Comparison of ENCODE assay signal across 9 cellular contexts in genomic region chr2:26299488-26300092, GRCh38. TPM values are rescaled to one million over a fixed set of nuclear protein-coding genes. Genes with fewer than 3 reads are reported as not detected.
A peak's percentile ranks its signal among the peaks of the same experiment; 100 is the strongest.
DNase-seq lines count a peak whose midpoint lies in the region; ATAC-seq and TF ChIP-seq lines count a peak whose summit lies in the region.
"Had no signal": no experiment of that assay in that cellular context is flagged by ENCODE, and none has a peak within 500 bp of the region (broad histone marks: within the 10 kb centered on the region; RNA-seq: fewer than 3 reads in every experiment).

No MANE protein-coding gene starts in this region.

- no peaks in the 10 kb centered on the region for H3K9me2 ChIP-seq in PC-9 (ENCODE audit: insufficient read depth)

- no peaks in the 10 kb centered on the region for H3K79me1 ChIP-seq in mesendoderm (ENCODE audit: low read length)

- no peak overlapping the region for H3K4ac ChIP-seq in mesendoderm (ENCODE audit: low read depth, low read length)

- H3K4me1 Mint-ChIP-seq in activated naive CD4-positive, alpha-beta T cell treated with anti-CD3 and anti-CD28 coated beads for 36 hours (ENCODE audit: low read depth), result no peaks in the 10 kb centered on the region
- peaks cover 4% of the 10 kb centered on the region for H3K4me1 Mint-ChIP-seq in endodermal cell

- H3K4me1 ChIP-seq in PC-9 (replicated peaks; ENCODE audit: insufficient read depth) (peaks cover 27% of the 10 kb centered on the region), endodermal cell (ENCODE audit: control insufficient read depth, insufficient read depth, low read length) (no peaks in the 10 kb centered on the region), mesendoderm (ENCODE audit: control insufficient read depth, low read depth, low read length) (peaks cover 3% of the 10 kb centered on the region), vagina (peaks cover 27% of the 10 kb centered on the region)

- TF ChIP-seq CTCF in PC-9 (conservative IDR thresholded peaks at IDR 0.05), result no peak
- no peak for TF ChIP-seq CTCF in endodermal cell (conservative IDR thresholded peaks at IDR 0.05)
- TF ChIP-seq CTCF in vagina (IDR thresholded peaks at IDR 0.05), result no peak

- H2BK5ac ChIP-seq in mesendoderm (ENCODE audit: low read length), result no peak overlapping the region

- H3K27me3 Mint-ChIP-seq in activated naive CD4-positive, alpha-beta T cell treated with anti-CD3 and anti-CD28 coated beads for 36 hours (ENCODE audit: low read depth), result no peaks in the 10 kb centered on the region
- peaks cover 8% of the 10 kb centered on the region for H3K27me3 Mint-ChIP-seq in endodermal cell (ENCODE audit: insufficient read depth)

- TF ChIP-seq POLR2A in vagina (IDR thresholded peaks at IDR 0.05), result no peak

- peak overlapping the region; percentile 72 for H2AFZ ChIP-seq in PC-9

- H3K27me3 ChIP-seq in PC-9 (ENCODE audit: insufficient read depth, low read depth) (no peaks in the 10 kb centered on the region), endodermal cell (ENCODE audit: control insufficient read depth, insufficient read depth, low read length, poor library complexity, severe bottlenecking) (peaks cover 69% of the 10 kb centered on the region), mesendoderm (ENCODE audit: insufficient read depth, low read length, poor library complexity) (no peaks in the 10 kb centered on the region), vagina (no peaks in the 10 kb centered on the region)

- H3K36me3 Mint-ChIP-seq in activated naive CD4-positive, alpha-beta T cell treated with anti-CD3 and anti-CD28 coated beads for 36 hours (ENCODE audit: low read depth), result no peaks in the 10 kb centered on the region
- no peaks in the 10 kb centered on the region for H3K36me3 Mint-ChIP-seq in endodermal cell (ENCODE audit: low read depth)

- no peak overlapping the region for H3K9ac ChIP-seq in endodermal cell (ENCODE audit: extremely low read depth, low read length, poor library complexity, severe bottlenecking)
- H3K9ac ChIP-seq in mesendoderm (ENCODE audit: low read length), result peak overlapping the region; percentile 73

- H3K79me2 ChIP-seq in PC-9 (ENCODE audit: low read depth), result no peaks in the 10 kb centered on the region
- H3K79me2 ChIP-seq in mesendoderm (ENCODE audit: control insufficient read depth, insufficient read depth, low read length), result no peaks in the 10 kb centered on the region

- H4K8ac ChIP-seq in mesendoderm (ENCODE audit: low read depth, low read length), result no peak overlapping the region

- H2BK15ac ChIP-seq in mesendoderm (replicated peaks; ENCODE audit: low read depth), result no peak overlapping the region

- intact Hi-C loops in activated naive CD4-positive, alpha-beta T cell treated with anti-CD3 and anti-CD28 coated beads for 36 hours (cut with micrococcal nuclease), result loop anchor here (1.0 to 2.0 kb wide), 2 partner anchors 47 to 54 kb away; partner anchors contain the start of genes ADGRF3 and SELENOI
- intact Hi-C loops in PC-9 (cut with micrococcal nuclease; ENCODE audit: unreplicated experiment), result loop anchor here (2.0 to 5.0 kb wide), 2 partner anchors 31 to 57 kb away; partner anchors contain the start of genes HADHA and HADHB
- intact Hi-C loops in vagina (cut with DNase I), result no loop called here

- H3K4me3 Mint-ChIP-seq in activated naive CD4-positive, alpha-beta T cell treated with anti-CD3 and anti-CD28 coated beads for 36 hours, result no peak overlapping the region
- H3K4me3 Mint-ChIP-seq in endodermal cell, result no peak overlapping the region

- H2AK5ac ChIP-seq in mesendoderm (ENCODE audit: low read length), result no peak overlapping the region

- H3K27ac Mint-ChIP-seq in activated naive CD4-positive, alpha-beta T cell treated with anti-CD3 and anti-CD28 coated beads for 36 hours, result no peak overlapping the region
- no peak overlapping the region for H3K27ac Mint-ChIP-seq in endodermal cell

- H3K18ac ChIP-seq in mesendoderm (ENCODE audit: low read length), result peak overlapping the region; percentile 35

- H3K4me3 ChIP-seq in PC-9, result peak overlapping the region; percentile 56
- peak overlapping the region; percentile 21 for H3K4me3 ChIP-seq in endodermal cell (ENCODE audit: low read length)
- peak overlapping the region; percentile 20 for H3K4me3 ChIP-seq in mesendoderm (ENCODE audit: low read length)
- H3K4me3 ChIP-seq in vagina, result peak overlapping the region; percentile 62 to 65

- H3K4me2 ChIP-seq in PC-9 (peak overlapping the region; percentile 83), mesendoderm (ENCODE audit: low read length) (peak overlapping the region; percentile 78)

- no peaks in the 10 kb centered on the region for H4K20me1 ChIP-seq in PC-9 (ENCODE audit: insufficient read depth)

- no TSS peak for BruUV-seq in PC-9 (replicated peaks; lab: Mats Ljungman, UMichigan)

- 7 to 21% methylated on average over 4 to 6 of the region's 7 CpGs for WGBS in endodermal cell (ENCODE audit: insufficient coverage in 1 of 2, insufficient read length in 1 of 2), 2 experiments
- WGBS in mesendoderm (ENCODE audit: extremely low coverage, insufficient coverage, low lambda C conversion rate), result no CpG with 5 or more reads among the region's 7 CpGs

- H3K9me3 Mint-ChIP-seq in activated naive CD4-positive, alpha-beta T cell treated with anti-CD3 and anti-CD28 coated beads for 36 hours, result no peaks in the 10 kb centered on the region
- peaks cover 5% of the 10 kb centered on the region for H3K9me3 Mint-ChIP-seq in endodermal cell

- H3K9me3 ChIP-seq in PC-9 (ENCODE audit: insufficient read depth, low read depth) (no peaks in the 10 kb centered on the region), endodermal cell (ENCODE audit: control insufficient read depth, low read length) (no peaks in the 10 kb centered on the region), vagina (no peaks in the 10 kb centered on the region)

- peak overlapping the region; percentile 10 for H3K27ac ChIP-seq in PC-9
- peak overlapping the region; percentile 80 for H3K27ac ChIP-seq in endodermal cell (ENCODE audit: low read depth, low read length)
- peak overlapping the region; percentile 4 for H3K27ac ChIP-seq in mesendoderm (ENCODE audit: low read depth, low read length)
- H3K27ac ChIP-seq in vagina, result peak overlapping the region; percentile 91

- H3F3A ChIP-seq in PC-9 (ENCODE audit: insufficient read depth, low read depth), result peaks cover 6% of the 10 kb centered on the region; the same call in 1 of the 2 replicates

- H3K36me3 ChIP-seq in PC-9 (ENCODE audit: low read depth) (no peaks in the 10 kb centered on the region), endodermal cell (ENCODE audit: control insufficient read depth, insufficient read depth, low read length) (no peaks in the 10 kb centered on the region), mesendoderm (ENCODE audit: control insufficient read depth, insufficient read depth, low read length) (no peaks in the 10 kb centered on the region), vagina (no peaks in the 10 kb centered on the region)

- CTCF ChIA-PET in activated naive CD4-positive, alpha-beta T cell treated with anti-CD3 and anti-CD28 coated beads for 36 hours (lab: Charles Lee), result interaction anchor here (0.6 to 1.5 kb wide), 3 partner anchors 26 to 31 kb away, joined by 3 to 5 read pairs (median 4); no protein-coding TSS in a partner anchor
- CTCF ChIA-PET in PC-9 (lab: Charles Lee), result no interaction called here

- H3K56ac ChIP-seq in mesendoderm (ENCODE audit: low read length), result peak overlapping the region; percentile 87

- no peak overlapping the region for H4K5ac ChIP-seq in mesendoderm (ENCODE audit: low read length)

- H3K23ac ChIP-seq in mesendoderm (ENCODE audit: low read length), result no peak overlapping the region

- POLR2A ChIA-PET in PC-9 (lab: Charles Lee; ENCODE audit: unreplicated experiment), result interaction anchor here (0.5 to 1.4 kb wide), 3 partner anchors 46 to 314 kb away, joined by 3 to 5 read pairs (median 3); partner anchors contain the start of gene SELENOI

- peak; percentile 51 for DNase-seq in activated naive CD4-positive, alpha-beta T cell treated with anti-CD3 and anti-CD28 coated beads for 36 hours
- no peak for DNase-seq in activated naive CD4-positive, alpha-beta T cell treated with Interleukin-2 at 50 U/mL for 16 hours
- DNase-seq in PC-9, result peak; percentile 55 to 82
- DNase-seq in endodermal cell, result peak; percentile 72
- DNase-seq in mesendoderm, result peak; percentile 87
- no peak for DNase-seq in vagina (ENCODE audit: extremely low spot score in 2 of 2)

- no peak overlapping the region for H2BK120ac ChIP-seq in mesendoderm (ENCODE audit: low read depth, low read length)

- ATAC-seq in GM21447 (IDR thresholded peaks at IDR 0.05; ENCODE audit: unreplicated experiment) (no peak), GM19397 (IDR thresholded peaks at IDR 0.05; ENCODE audit: unreplicated experiment) (no peak)

RNA-seq across cellular contexts. Expression of gene SELENOI, which starts 46.4 kb away (rescaled TPM):
- total RNA-seq in activated naive CD4-positive, alpha-beta T cell treated with anti-CD3 and anti-CD28 coated beads for 36 hours, result 10 to 100 TPM; 20.0 to 22.9 TPM
- total RNA-seq in PC-9 (2021), result 33.0 and 60.8 TPM in 2 replicates
- 10 to 100 TPM; 59.3 to 77.1 TPM for total RNA-seq in endodermal cell
- polyA plus RNA-seq in endodermal cell (2013, experiment 1 of 2), result 20.4 TPM
- polyA plus RNA-seq in endodermal cell (2013, experiment 2 of 2), result 20.2 TPM
- polyA plus RNA-seq in mesendoderm (2013, experiment 1 of 2), result 27.5 TPM
- polyA plus RNA-seq in mesendoderm (2013, experiment 2 of 2), result 27.3 TPM
- 33.4 TPM for total RNA-seq in vagina

RNA-seq across cellular contexts. Expression of gene ADGRF3, which starts 47.0 kb away (rescaled TPM):
- total RNA-seq in activated naive CD4-positive, alpha-beta T cell treated with anti-CD3 and anti-CD28 coated beads for 36 hours, result 1 to 10 TPM; 2.7 to 3.0 TPM
- total RNA-seq in PC-9 (2021) (0.38 and 0.48 TPM in 2 replicates), endodermal cell (under 1 TPM; 0.35 to 0.93 TPM), vagina (0.49 TPM)
- polyA plus RNA-seq in endodermal cell (2013, experiment 1 of 2), result 0.07 TPM
- polyA plus RNA-seq in endodermal cell (2013, experiment 2 of 2), result 0.08 TPM
- polyA plus RNA-seq in mesendoderm (2013, experiment 1 of 2), result 0.15 TPM
- 0.15 TPM for polyA plus RNA-seq in mesendoderm (2013, experiment 2 of 2)
- total RNA-seq: pulmonary artery endothelial cell had no signal

RNA-seq across cellular contexts. Expression of gene HADHB, which starts 54.9 kb away (rescaled TPM):
- total RNA-seq in activated naive CD4-positive, alpha-beta T cell treated with anti-CD3 and anti-CD28 coated beads for 36 hours, result 10 to 100 TPM; 65.1 to 67.6 TPM
- total RNA-seq in PC-9 (2021) (72.7 and 73.1 TPM in 2 replicates), endodermal cell (10 to 100 TPM; 37.8 to 41.0 TPM), vagina (127 TPM)
- polyA plus RNA-seq in endodermal cell (2013, experiment 1 of 2), result 51.5 TPM
- 45.7 TPM for polyA plus RNA-seq in endodermal cell (2013, experiment 2 of 2)
- 28.9 TPM for polyA plus RNA-seq in mesendoderm (2013, experiment 1 of 2)
- polyA plus RNA-seq in mesendoderm (2013, experiment 2 of 2), result 28.2 TPM

RNA-seq across cellular contexts. Expression of gene HADHA, which starts 55.2 kb away (rescaled TPM):
- total RNA-seq in activated naive CD4-positive, alpha-beta T cell treated with anti-CD3 and anti-CD28 coated beads for 36 hours, result 100 to 1,000 TPM; 117 to 123 TPM
- total RNA-seq in PC-9 (2021) (99.9 and 129 TPM in 2 replicates), endodermal cell (10 to 100 TPM; 83.8 to 86.7 TPM), vagina (124 TPM)
- polyA plus RNA-seq in endodermal cell (2013, experiment 1 of 2), result 107 TPM
- polyA plus RNA-seq in endodermal cell (2013, experiment 2 of 2), result 93.5 TPM
- 65.2 TPM for polyA plus RNA-seq in mesendoderm (2013, experiment 1 of 2)
- 65.8 TPM for polyA plus RNA-seq in mesendoderm (2013, experiment 2 of 2)

Comparison
In these comparisons a context has a peak if more than half of its experiments do, and no peak if none do; other contexts are left out.
1. DNase-seq: peak in activated naive CD4-positive, alpha-beta T cell treated with anti-CD3 and anti-CD28 coated beads for 36 hours (single experiment), PC-9 (2 of 2), endodermal cell (single experiment) and mesendoderm (single experiment); none in activated naive CD4-positive, alpha-beta T cell treated with Interleukin-2 at 50 U/mL for 16 hours (single experiment) and vagina (0 of 2).
2. H3K27ac ChIP-seq: peak in every context shown above with its lines; median percentile 91 in vagina; 80 in endodermal cell; 10 in PC-9; 4 in mesendoderm.
3. Peak in every context shown above with its lines, with median percentiles within 50 percentile points of each other: H3K4me3 ChIP-seq.